ENCODE assay signal across 20 cellular contexts in genomic region chr15:40363611-40364010, GRCh38.
"Had no signal": no experiment of that assay in that cellular context is flagged by ENCODE, and none has a peak within 500 bp of the region (broad histone marks: within the 10 kb centered on the region; RNA-seq: fewer than 3 reads in every experiment).

No MANE protein-coding gene starts in this region.

- DNase-seq: KBM-7, MV-4-11, NCI-H1048, NCI-H1105, NCI-H1417, NCI-H1436 treated with DMSO at 0.1 percent for 48 hours, NCI-H1694, NCI-H187 treated with DMSO at 0.1 percent for 48 hours, NCI-H2029 treated with DMSO at 0.1 percent for 48 hours, NCI-H2171 treated with DMSO at 0.1 percent for 48 hours, NCI-H345, NCI-H446 treated with DMSO at 0.1 percent for 48 hours, NCI-H510A treated with DMSO at 0.1 percent for 48 hours, NCI-H69, NCI-H774, Right ventricle myocardium superior, RPMI8226, SIG-M5 had no signal

- H3K4me3 ChIP-seq: SJSA1, SK-N-MC had no signal

- H3K27ac ChIP-seq: SJSA1, SK-N-MC had no signal

- H3K36me3 ChIP-seq: SJSA1 had no signal

- H3K9me3 ChIP-seq: SJSA1 had no signal

- H3K27me3 ChIP-seq: SJSA1 had no signal
